23 cellular contexts compared by ENCODE assay signal in genomic region chr2:72263781-72264060, GRCh38.
DNase-seq lines count a peak whose midpoint lies in the region; ATAC-seq and TF ChIP-seq lines count a peak whose summit lies in the region.
"Had no signal": no experiment of that assay in that cellular context is flagged by ENCODE, and none has a peak within 500 bp of the region (broad histone marks: within the 10 kb centered on the region; RNA-seq: fewer than 3 reads in every experiment).

No MANE protein-coding gene starts in this region.

- H3K4me3 Mint-ChIP-seq in brain (no peak overlapping the region), mesothelial cell of epicardium (no peak overlapping the region), endothelial cell (ENCODE audit: unreplicated experiment) (no peak overlapping the region)
- H3K4me3 Mint-ChIP-seq: activated CD8-positive, alpha-beta memory T cell treated with anti-CD3 and anti-CD28 coated beads, Interleukin-2, amount 10 ng/mL, durations not matched to agents 7 days and 5 days; activated naive CD4-positive, alpha-beta T cell treated with anti-CD3 and anti-CD28 coated beads, Interleukin-2, amount 50 U/mL, for 24 hours; CD8-positive, alpha-beta T cell; H9 had no signal

- peaks cover 2% of the 10 kb centered on the region for H3K36me3 Mint-ChIP-seq in brain
- H3K36me3 Mint-ChIP-seq in mesothelial cell of epicardium = peaks cover 16% of the 10 kb centered on the region
- no peaks in the 10 kb centered on the region for H3K36me3 Mint-ChIP-seq in endothelial cell (ENCODE audit: low read depth, unreplicated experiment)
- H3K36me3 Mint-ChIP-seq: activated CD8-positive, alpha-beta memory T cell treated with anti-CD3 and anti-CD28 coated beads, Interleukin-2, amount 10 ng/mL, durations not matched to agents 7 days and 5 days had no signal

- no peak for ATAC-seq in activated CD4-positive, CD25-positive, alpha-beta regulatory T cell treated with anti-CD3 and anti-CD28 coated beads, Interleukin-2, amount 50 U/mL, for 24 hours
- ATAC-seq: activated CD8-positive, alpha-beta memory T cell treated with anti-CD3 and anti-CD28 coated beads, Interleukin-2, amount 10 ng/mL, durations not matched to agents 7 days and 5 days; CD8-positive, alpha-beta T cell; left lung; sciatic nerve had no signal

- TF ChIP-seq CTCF in brain (conservative IDR thresholded peaks at IDR 0.05) (no peak), mesothelial cell of epicardium (IDR thresholded peaks at IDR 0.05; ENCODE audit: unreplicated experiment) (no peak), endothelial cell (IDR thresholded peaks at IDR 0.05; ENCODE audit: unreplicated experiment) (no peak)

- H3K27ac Mint-ChIP-seq in brain (peak overlapping the region in 3 of 5 experiments; percentile 13 to 75 (median 19)), mesothelial cell of epicardium (peak overlapping the region; percentile 95), endothelial cell (ENCODE audit: unreplicated experiment) (no peak overlapping the region)
- H3K27ac Mint-ChIP-seq: activated CD8-positive, alpha-beta memory T cell treated with anti-CD3 and anti-CD28 coated beads, Interleukin-2, amount 10 ng/mL, durations not matched to agents 7 days and 5 days; activated naive CD4-positive, alpha-beta T cell treated with anti-CD3 and anti-CD28 coated beads, Interleukin-2, amount 50 U/mL, for 24 hours; CD8-positive, alpha-beta T cell; H9 had no signal

- no peaks in the 10 kb centered on the region for H3K27me3 Mint-ChIP-seq in brain
- H3K27me3 Mint-ChIP-seq in mesothelial cell of epicardium (ENCODE audit: low read depth) = no peaks in the 10 kb centered on the region
- H3K27me3 Mint-ChIP-seq in endothelial cell (ENCODE audit: unreplicated experiment) = no peaks in the 10 kb centered on the region
- H3K27me3 Mint-ChIP-seq: activated CD8-positive, alpha-beta memory T cell treated with anti-CD3 and anti-CD28 coated beads, Interleukin-2, amount 10 ng/mL, durations not matched to agents 7 days and 5 days; activated naive CD4-positive, alpha-beta T cell treated with anti-CD3 and anti-CD28 coated beads, Interleukin-2, amount 50 U/mL, for 24 hours had no signal

- H3K9me3 Mint-ChIP-seq in brain (peaks cover 0 to 8% (median 5%) of the 10 kb centered on the region in 5 experiments), mesothelial cell of epicardium (no peaks in the 10 kb centered on the region), endothelial cell (ENCODE audit: unreplicated experiment) (no peaks in the 10 kb centered on the region)
- H3K9me3 Mint-ChIP-seq: H9 had no signal

- DNase-seq in Ammon's horn (ENCODE audit: low spot score) (peak; percentile 45), GM03348 (ENCODE audit: low spot score) (peak; percentile 16), mesothelial cell of epicardium (ENCODE audit: low spot score in 2 of 2, unreplicated experiment in 2 of 2) (no peak), endothelial cell (ENCODE audit: low spot score) (no peak), A172 (ENCODE audit: low spot score) (no peak)
- DNase-seq: activated CD4-positive, alpha-beta T cell treated with anti-CD3 and anti-CD28 coated beads, Interleukin-2, amount 50 U/mL, for 1 hour; activated CD8-positive, alpha-beta memory T cell treated with anti-CD3 and anti-CD28 coated beads, Interleukin-2, amount 10 ng/mL, durations not matched to agents 7 days and 5 days; CD8-positive, alpha-beta T cell; central memory CD4-positive, alpha-beta T cell; DMS53; glutamatergic neuron; H9; left lung; MV-4-11; NCI-H1694; NCI-H2227 treated with DMSO at 0.1 percent for 48 hours; NCI-H774; stomach; WERI-Rb-1 had no signal

- peaks cover 14% of the 10 kb centered on the region for H3K4me1 Mint-ChIP-seq in brain
- H3K4me1 Mint-ChIP-seq in mesothelial cell of epicardium = peaks cover 62% of the 10 kb centered on the region
- H3K4me1 Mint-ChIP-seq in endothelial cell (ENCODE audit: unreplicated experiment) = no peaks in the 10 kb centered on the region
- H3K4me1 Mint-ChIP-seq: activated CD8-positive, alpha-beta memory T cell treated with anti-CD3 and anti-CD28 coated beads, Interleukin-2, amount 10 ng/mL, durations not matched to agents 7 days and 5 days; activated naive CD4-positive, alpha-beta T cell treated with anti-CD3 and anti-CD28 coated beads, Interleukin-2, amount 50 U/mL, for 24 hours; H9 had no signal

Comparison
In these comparisons a context has a peak if more than half of its experiments do, and no peak if none do; other contexts are left out.
1. DNase-seq: peak in Ammon's horn (single experiment) and GM03348 (single experiment); none in mesothelial cell of epicardium (0 of 2), endothelial cell (single experiment) and A172 (single experiment).